In genomic region chr11:127649071-127649470, GRCh38 we compare ENCODE assay signal across 18 cellular contexts.
DNase-seq lines count a peak whose midpoint lies in the region; ATAC-seq and TF ChIP-seq lines count a peak whose summit lies in the region.
"Had no signal": no experiment of that assay in that cellular context is flagged by ENCODE, and none has a peak within 500 bp of the region (broad histone marks: within the 10 kb centered on the region; RNA-seq: fewer than 3 reads in every experiment).

No MANE protein-coding gene starts in this region.

- no peaks in the 10 kb centered on the region for H3K79me2 ChIP-seq in MM.1S (ENCODE audit: low read length)

- H3K4me3 ChIP-seq in MM.1S (ENCODE audit: low read length) = no peak overlapping the region
- H3K4me3 ChIP-seq: BLaER1 treated with 17β-estradiol and CSF1 and Interleukin-3, amounts not matched to agents 10 nM and 100 nM had no signal

- DNase-seq in MM.1S (no peak), left lobe of liver (ENCODE audit: low spot score) (no peak), AML-193 (lab: John Stamatoyannopoulos, UW) (no peak), NCI-H524 treated with DMSO at 0.1 percent for 48 hours (lab: John Stamatoyannopoulos, UW) (no peak)
- DNase-seq: 8988T; ACHN; Caco-2; Calu3; CD4-positive, alpha-beta T cell; CD8-positive, alpha-beta T cell; DMS79 treated with DMSO at 0.1 percent for 48 hours; GF-D8 had no signal

- H3K9ac ChIP-seq in MM.1S (ENCODE audit: low read length) = no peak overlapping the region
- H3K9ac ChIP-seq: BLaER1 treated with 17β-estradiol and CSF1 and Interleukin-3, amounts not matched to agents 10 nM and 100 nM had no signal

- no peaks in the 10 kb centered on the region for H3K9me2 ChIP-seq in MM.1S (replicated peaks; ENCODE audit: insufficient read depth, low read length)

- ATAC-seq in GM18502 (IDR thresholded peaks at IDR 0.05; ENCODE audit: poor library complexity, unreplicated experiment) = peak; percentile 14
- ATAC-seq in GM19351 (IDR thresholded peaks at IDR 0.05; ENCODE audit: unreplicated experiment) = peak; percentile 3
- ATAC-seq in left lobe of liver = peak; percentile 95
- ATAC-seq in HG02588 (IDR thresholded peaks at IDR 0.05; ENCODE audit: unreplicated experiment) = no peak
- no peak for ATAC-seq in GM18520 (IDR thresholded peaks at IDR 0.05; ENCODE audit: unreplicated experiment)
- ATAC-seq: CD8-positive, alpha-beta T cell had no signal

- peaks cover 4% of the 10 kb centered on the region; the same call in 1 of the 2 replicates for H3K4me1 ChIP-seq in MM.1S (ENCODE audit: low read length)
- H3K4me1 ChIP-seq: BLaER1 treated with 17β-estradiol and CSF1 and Interleukin-3, amounts not matched to agents 10 nM and 100 nM; Caco-2 had no signal

- no peaks in the 10 kb centered on the region for H3F3A ChIP-seq in MM.1S (ENCODE audit: insufficient read depth, low read length)

- 0 out of 2 replicates have a peak overlapping the region, but pooled peaks have one; percentile 8 for H2AFZ ChIP-seq in MM.1S (ENCODE audit: low read length)

- no peak overlapping the region for H3K27ac ChIP-seq in MM.1S (ENCODE audit: low read length)
- H3K27ac ChIP-seq: BLaER1 treated with 17β-estradiol and CSF1 and Interleukin-3, amounts not matched to agents 10 nM and 100 nM; C4-2B had no signal

- no peaks in the 10 kb centered on the region for H3K9me3 ChIP-seq in MM.1S (replicated peaks; ENCODE audit: insufficient read depth, low read length)
- H3K9me3 ChIP-seq: BLaER1 treated with 17β-estradiol and CSF1 and Interleukin-3, amounts not matched to agents 10 nM and 100 nM; Caco-2 had no signal

- no peaks in the 10 kb centered on the region for H3K27me3 ChIP-seq in MM.1S (replicated peaks; ENCODE audit: insufficient read depth, low read length)
- H3K27me3 ChIP-seq: BLaER1 treated with 17β-estradiol and CSF1 and Interleukin-3, amounts not matched to agents 10 nM and 100 nM had no signal

- TF ChIP-seq CTCF in MM.1S (IDR thresholded peaks at IDR 0.05; ENCODE audit: low read length) = no peak

- no peaks in the 10 kb centered on the region for H3K36me3 ChIP-seq in MM.1S (replicated peaks; ENCODE audit: insufficient read depth, low read length)
- H3K36me3 ChIP-seq: BLaER1 treated with 17β-estradiol and CSF1 and Interleukin-3, amounts not matched to agents 10 nM and 100 nM had no signal

- H3K4me2 ChIP-seq in MM.1S (ENCODE audit: low read depth, low read length) = peak overlapping the region; percentile 42; the same call in 1 of the 2 replicates
- H3K4me2 ChIP-seq: BLaER1 treated with 17β-estradiol and CSF1 and Interleukin-3, amounts not matched to agents 10 nM and 100 nM had no signal

- H4K20me1 ChIP-seq in MM.1S (ENCODE audit: insufficient read depth, low read length) = no peaks in the 10 kb centered on the region
- H4K20me1 ChIP-seq: BLaER1 treated with 17β-estradiol and CSF1 and Interleukin-3, amounts not matched to agents 10 nM and 100 nM had no signal

Comparison
In these comparisons a context has a peak if more than half of its experiments do, and no peak if none do; other contexts are left out.
1. ATAC-seq: peak in GM18502 (single experiment), GM19351 (single experiment) and left lobe of liver (single experiment); none in HG02588 (single experiment) and GM18520 (single experiment).